ENCODE assay signal across 24 cellular contexts in genomic region chr2:15750822-15751221, GRCh38.
"Had no signal": no experiment of that assay in that cellular context is flagged by ENCODE, and none has a peak within 500 bp of the region (broad histone marks: within the 10 kb centered on the region; RNA-seq: fewer than 3 reads in every experiment).

No MANE protein-coding gene starts in this region.

- H3K36me3 Mint-ChIP-seq: activated naive CD4-positive, alpha-beta T cell treated with anti-CD3 and anti-CD28 coated beads, Interleukin-2, amount 10 ng/mL, durations not matched to agents 7 days and 5 days; activated naive CD8-positive, alpha-beta T cell treated with anti-CD3 and anti-CD28 coated beads for 36 hours had no signal

- H3K4me1 ChIP-seq: SJSA1 had no signal

- H3K4me1 Mint-ChIP-seq: activated naive CD4-positive, alpha-beta T cell treated with anti-CD3 and anti-CD28 coated beads, Interleukin-2, amount 10 ng/mL, durations not matched to agents 7 days and 5 days; activated naive CD8-positive, alpha-beta T cell treated with anti-CD3 and anti-CD28 coated beads for 36 hours had no signal

- H3K4me3 Mint-ChIP-seq: activated CD8-positive, alpha-beta T cell treated with anti-CD3 and anti-CD28 coated beads for 36 hours; activated naive CD4-positive, alpha-beta T cell treated with anti-CD3 and anti-CD28 coated beads, Interleukin-2, amount 10 ng/mL, durations not matched to agents 7 days and 5 days; activated naive CD8-positive, alpha-beta T cell treated with anti-CD3 and anti-CD28 coated beads for 36 hours; activated T-cell treated with anti-CD3 and anti-CD28 coated beads, Interleukin-2, amount 50 U/mL, for 72 hours; T-helper 1 cell treated with Interleukin-12 subunit alpha and Interleukin-12 subunit beta and Interleukin-4 antibody, amounts not matched to agents 30 μg/mL and 1 μg/mL, for 36 hours had no signal

- H3K9me3 Mint-ChIP-seq: activated CD8-positive, alpha-beta T cell treated with anti-CD3 and anti-CD28 coated beads for 36 hours; activated naive CD4-positive, alpha-beta T cell treated with anti-CD3 and anti-CD28 coated beads, Interleukin-2, amount 10 ng/mL, durations not matched to agents 7 days and 5 days; activated naive CD8-positive, alpha-beta T cell treated with anti-CD3 and anti-CD28 coated beads for 36 hours; activated T-cell treated with anti-CD3 and anti-CD28 coated beads, Interleukin-2, amount 50 U/mL, for 72 hours; activated T-helper 2 cell treated with anti-CD3 and anti-CD28 coated beads, Interferon-gamma antibody, Interleukin-2, Interleukin-4, amounts not matched to agents 10 μg/mL and 5 μg/mL and 100 μg/mL, durations not matched to agents 14 hours and 24 hours and 36 hours; T-helper 1 cell treated with Interleukin-12 subunit alpha and Interleukin-12 subunit beta and Interleukin-4 antibody, amounts not matched to agents 30 μg/mL and 1 μg/mL, for 36 hours had no signal

- H3K27me3 Mint-ChIP-seq: activated CD8-positive, alpha-beta T cell treated with anti-CD3 and anti-CD28 coated beads for 36 hours; activated naive CD4-positive, alpha-beta T cell treated with anti-CD3 and anti-CD28 coated beads, Interleukin-2, amount 10 ng/mL, durations not matched to agents 7 days and 5 days; activated naive CD8-positive, alpha-beta T cell treated with anti-CD3 and anti-CD28 coated beads for 36 hours had no signal

- H3K36me3 ChIP-seq: SJSA1 had no signal

- H3K27ac Mint-ChIP-seq: activated CD8-positive, alpha-beta T cell treated with anti-CD3 and anti-CD28 coated beads for 36 hours; activated naive CD4-positive, alpha-beta T cell treated with anti-CD3 and anti-CD28 coated beads, Interleukin-2, amount 10 ng/mL, durations not matched to agents 7 days and 5 days; activated naive CD8-positive, alpha-beta T cell treated with anti-CD3 and anti-CD28 coated beads for 36 hours; activated T-cell treated with anti-CD3 and anti-CD28 coated beads, Interleukin-2, amount 50 U/mL, for 72 hours; activated T-helper 2 cell treated with anti-CD3 and anti-CD28 coated beads, Interferon-gamma antibody, Interleukin-2, Interleukin-4, amounts not matched to agents 10 μg/mL and 5 μg/mL and 100 μg/mL, durations not matched to agents 14 hours and 24 hours and 36 hours; T-helper 1 cell treated with Interleukin-12 subunit alpha and Interleukin-12 subunit beta and Interleukin-4 antibody, amounts not matched to agents 30 μg/mL and 1 μg/mL, for 36 hours had no signal

- H3K27ac ChIP-seq: KMS-11, SJSA1 had no signal

- DNase-seq: activated CD4-positive, alpha-beta T cell treated with anti-CD3 and anti-CD28 coated beads for 4 hours; activated CD8-positive, alpha-beta memory T cell treated with anti-CD3 and anti-CD28 coated beads, Interleukin-2, amount 50 U/mL, for 4 hours; activated CD8-positive, alpha-beta T cell treated with anti-CD3 and anti-CD28 coated beads for 36 hours; activated gamma-delta T cell treated with Interleukin-2 at 50 U/mL for 16 hours; activated naive CD4-positive, alpha-beta T cell treated with anti-CD3 and anti-CD28 coated beads, Interleukin-2, amount 10 ng/mL, durations not matched to agents 7 days and 5 days; activated naive CD8-positive, alpha-beta T cell treated with anti-CD3 and anti-CD28 coated beads for 36 hours; activated T-cell treated with anti-CD3 and anti-CD28 coated beads, Interleukin-2, amount 50 U/mL, for 72 hours; NCI-H1105; NCI-H1436; NCI-H1694 treated with DMSO at 0.1 percent for 48 hours; NCI-H2029 treated with DMSO at 0.1 percent for 48 hours; NCI-H345; NCI-H510A; NCI-H526 treated with DMSO at 0.1 percent for 48 hours; NCI-H82; OCI-M1; Right ventricle myocardium superior; RPMI8226 had no signal

- H3K4me2 ChIP-seq: KMS-11 had no signal

- H3K9ac ChIP-seq: KMS-11 had no signal

- ATAC-seq: activated CD4-positive, CD25-positive, alpha-beta regulatory T cell treated with anti-CD3 and anti-CD28 coated beads, Interleukin-2, amount 50 U/mL, for 24 hours; activated CD8-positive, alpha-beta T cell treated with anti-CD3 and anti-CD28 coated beads for 36 hours; activated T-cell treated with anti-CD3 and anti-CD28 coated beads, Interleukin-2, amount 50 U/mL, for 72 hours; Panc1 had no signal

- H3K9me3 ChIP-seq: SJSA1 had no signal

- H3K4me3 ChIP-seq: SJSA1 had no signal
